In the genomic region with DNA sequence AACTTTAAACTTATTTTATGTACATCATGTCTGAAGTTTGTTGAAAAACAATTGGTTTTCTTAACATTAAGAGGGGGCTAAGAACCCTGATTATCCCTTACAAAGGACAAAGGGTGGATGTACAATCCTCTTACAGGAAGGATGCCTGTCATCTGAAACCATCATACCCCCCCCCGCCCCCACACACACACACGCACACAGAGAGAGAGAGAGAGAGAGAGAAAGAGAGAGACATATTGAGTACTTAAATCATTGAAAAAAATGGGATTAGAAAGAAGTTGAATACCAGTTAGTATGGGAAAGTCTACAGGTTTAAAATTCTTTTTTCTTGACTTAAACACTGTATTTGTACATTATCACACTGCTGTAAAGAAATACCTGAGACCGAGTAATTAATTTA, we compare ENCODE assay signal across 1 cellular context.
TF ChIP-seq lines count a peak whose summit lies in the region.

No MANE protein-coding gene starts in this region.

TF ChIP-seq in endothelial cell of umbilical vein, 7 proteins besides CTCF, POLR2A, EP300 and RAD21 (continued from another document):
- TF ChIP-seq FOS (IDR thresholded peaks at IDR 0.05; ENCODE audit: borderline replicate concordance, insufficient read depth, low read length) = no peak
